Comparison of ENCODE assay signal across 1 cellular context in the genomic region with DNA sequence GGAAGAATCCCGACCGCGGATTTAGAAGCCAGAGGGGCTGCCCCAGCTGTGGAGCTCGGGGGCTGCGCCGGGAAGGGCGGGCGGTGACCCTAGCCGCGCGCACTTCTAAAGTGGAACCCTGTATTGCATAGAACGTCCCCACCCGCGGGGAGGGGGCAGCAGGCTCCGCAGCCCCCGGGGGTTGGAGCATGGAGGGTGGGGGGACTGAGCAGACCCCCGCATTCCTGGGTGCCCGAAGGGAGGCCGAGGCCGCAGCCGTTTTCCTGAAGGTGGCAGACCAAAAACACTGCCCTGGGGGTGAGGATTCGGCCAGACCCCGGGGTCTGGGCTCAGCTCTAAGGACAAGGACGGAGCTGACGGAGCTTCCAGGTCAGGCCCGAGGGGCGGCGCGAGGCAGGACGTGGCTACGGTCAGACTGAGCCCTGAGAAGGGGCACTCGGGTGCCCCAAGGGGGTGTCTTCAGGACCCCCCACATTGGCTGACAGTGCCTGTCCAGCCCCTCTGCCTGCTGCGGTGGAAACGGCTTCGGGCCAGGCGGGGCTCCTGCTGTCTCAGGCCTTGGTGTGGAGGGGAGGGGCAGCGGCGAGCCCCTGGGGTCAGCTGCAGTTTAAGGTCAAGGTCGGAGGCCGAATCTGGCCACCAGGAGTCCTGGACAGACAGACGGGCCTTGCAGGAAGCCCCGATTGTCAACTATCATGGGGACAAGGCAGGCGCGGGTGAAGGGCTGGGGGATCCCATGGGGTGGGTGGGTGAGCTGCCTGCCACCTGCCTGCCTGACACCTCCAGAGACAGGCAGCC.
A peak's percentile ranks its signal among the peaks of the same experiment; 100 is the strongest.
TF ChIP-seq lines count a peak whose summit lies in the region.

No MANE protein-coding gene starts in this region.

TF ChIP-seq in HCT116, 20 proteins besides CTCF, POLR2A, EP300 and RAD21:
- TF ChIP-seq SIN3A (IDR thresholded peaks at IDR 0.05; ENCODE audit: low read depth), result peak; percentile 26; the same call in 1 of the 2 replicates
- TF ChIP-seq SP1 (IDR thresholded peaks at IDR 0.05; ENCODE audit: low read depth), result no peak
